17 cellular contexts compared by ENCODE assay signal in the genomic region with DNA sequence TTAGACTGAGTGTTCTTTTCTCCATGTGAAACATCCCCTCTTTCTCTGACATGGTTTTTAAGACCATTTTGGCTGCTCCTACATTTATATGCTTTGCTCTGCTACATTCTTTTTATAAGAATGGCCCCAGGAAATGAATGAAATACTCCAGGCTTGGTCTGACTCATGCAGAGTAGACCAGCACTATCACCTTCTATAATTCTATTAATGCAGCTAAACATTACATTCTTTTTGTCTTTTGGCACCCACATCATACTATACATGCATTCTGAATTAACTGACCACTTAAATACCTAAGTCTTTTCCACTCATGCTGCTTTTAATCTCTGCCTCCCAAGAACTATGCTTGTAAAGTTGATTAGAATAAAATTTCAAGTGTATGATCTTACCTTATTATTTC.
DNase-seq lines count a peak whose midpoint lies in the region; TF ChIP-seq lines count a peak whose summit lies in the region.
"Had no signal": no experiment of that assay in that cellular context is flagged by ENCODE, and none has a peak within 500 bp of the region (broad histone marks: within the 10 kb centered on the region; RNA-seq: fewer than 3 reads in every experiment).

No MANE protein-coding gene starts in this region.

- H3K27me3 ChIP-seq in BE2C: no peaks in the 10 kb centered on the region
- H3K27me3 ChIP-seq: BLaER1, pancreas, spleen had no signal

- peaks cover 6% of the 10 kb centered on the region; the same call in 1 of the 2 replicates for H3K9me3 Mint-ChIP-seq in HFFc6
- H3K9me3 Mint-ChIP-seq: activated T-helper 17 cell treated with anti-CD3 and anti-CD28 coated beads, Interleukin-2, amount 50 U/mL, for 72 hours had no signal

- peak overlapping the region; percentile 19 for H3K4me3 Mint-ChIP-seq in HFFc6
- H3K4me3 Mint-ChIP-seq: activated CD8-positive, alpha-beta T cell treated with anti-CD3 and anti-CD28 coated beads for 36 hours; activated T-helper 17 cell treated with anti-CD3 and anti-CD28 coated beads, Interleukin-2, amount 50 U/mL, for 72 hours had no signal

- no peaks in the 10 kb centered on the region for H3K36me3 ChIP-seq in BE2C
- H3K36me3 ChIP-seq: pancreas had no signal

- peaks cover 75% of the 10 kb centered on the region for H3K4me1 Mint-ChIP-seq in HFFc6 (ENCODE audit: low read depth)

- no peak for TF ChIP-seq CTCF in AG09309 (IDR thresholded peaks at IDR 0.05; ENCODE audit: control insufficient read depth, insufficient read depth, low read depth, low read length, missing control alignments)
- no peak for TF ChIP-seq CTCF in HFFc6 (IDR thresholded peaks at IDR 0.05)
- no peak for TF ChIP-seq CTCF in BE2C (IDR thresholded peaks at IDR 0.05; ENCODE audit: low read depth, low read length)

- DNase-seq in AG09309 (ENCODE audit: low read depth) (peak; percentile 17), HFFc6 (peak; percentile 68), amniotic stem cell (lab: John Stamatoyannopoulos, UW) (peak; percentile 42), iris pigment epithelial cell (ENCODE audit: low read depth) (peak; percentile 70), BE2C (no peak), substantia nigra (lab: John Stamatoyannopoulos, UW) (no peak), Kasumi-1 (lab: John Stamatoyannopoulos, UW) (no peak), hippocampal formation (lab: John Stamatoyannopoulos, UW) (no peak)
- DNase-seq: activated CD8-positive, alpha-beta T cell treated with anti-CD3 and anti-CD28 coated beads for 36 hours; DMS79; GOT3; pancreas; spleen; stimulated activated naive CD4-positive, alpha-beta T cell had no signal

- H3K4me3 ChIP-seq in AG09309 (ENCODE audit: control insufficient read depth, low read depth, low read length) (no peak overlapping the region), BE2C (ENCODE audit: low read depth, low read length) (no peak overlapping the region)
- H3K4me3 ChIP-seq: BLaER1, pancreas, SK-N-MC, spleen had no signal

- H3K4me1 ChIP-seq in BE2C: no peaks in the 10 kb centered on the region
- H3K4me1 ChIP-seq: pancreas had no signal

- H3K27ac ChIP-seq in substantia nigra (ENCODE audit: low read depth, low read length, poor library complexity, severe bottlenecking): no peak overlapping the region
- H3K27ac ChIP-seq: BLaER1, pancreas, SK-N-MC, spleen had no signal

- H3K27me3 Mint-ChIP-seq in HFFc6 (ENCODE audit: insufficient read depth): no peaks in the 10 kb centered on the region; the same call in 1 of the 2 replicates
- H3K27me3 Mint-ChIP-seq: activated CD8-positive, alpha-beta T cell treated with anti-CD3 and anti-CD28 coated beads for 36 hours; activated T-helper 17 cell treated with anti-CD3 and anti-CD28 coated beads, Interleukin-2, amount 50 U/mL, for 72 hours had no signal

- peak overlapping the region; percentile 63 for H3K27ac Mint-ChIP-seq in HFFc6
- H3K27ac Mint-ChIP-seq: activated CD8-positive, alpha-beta T cell treated with anti-CD3 and anti-CD28 coated beads for 36 hours; activated T-helper 17 cell treated with anti-CD3 and anti-CD28 coated beads, Interleukin-2, amount 50 U/mL, for 72 hours had no signal

- peaks cover 49% of the 10 kb centered on the region for H3K36me3 Mint-ChIP-seq in HFFc6 (ENCODE audit: low read depth)

- no peaks in the 10 kb centered on the region for H3K9me3 ChIP-seq in BE2C
- H3K9me3 ChIP-seq: pancreas had no signal

Comparison
In these comparisons a context has a peak if more than half of its experiments do, and no peak if none do; other contexts are left out.
1. DNase-seq: peak in AG09309 (single experiment), HFFc6 (single experiment), amniotic stem cell (single experiment) and iris pigment epithelial cell (single experiment); none in BE2C (single experiment), substantia nigra (0 of 49), Kasumi-1 (0 of 2) and hippocampal formation (0 of 2).